Comparison of ENCODE assay signal across 21 cellular contexts in genomic region chr14:65312859-65313258, GRCh38.
A peak's percentile ranks its signal among the peaks of the same experiment; 100 is the strongest.
DNase-seq lines count a peak whose midpoint lies in the region; ATAC-seq and TF ChIP-seq lines count a peak whose summit lies in the region.
"Had no signal": no experiment of that assay in that cellular context is flagged by ENCODE, and none has a peak within 500 bp of the region (broad histone marks: within the 10 kb centered on the region; RNA-seq: fewer than 3 reads in every experiment).

No MANE protein-coding gene starts in this region.

- no peaks in the 10 kb centered on the region for H3K79me1 ChIP-seq in mesendoderm (ENCODE audit: low read length)

- H4K5ac ChIP-seq in mesendoderm (ENCODE audit: low read length): no peak overlapping the region

- no peak overlapping the region for H3K56ac ChIP-seq in mesendoderm (ENCODE audit: low read length)

- H3F3A ChIP-seq in GM23338 (replicated peaks; ENCODE audit: low read depth): no peaks in the 10 kb centered on the region

- no peak overlapping the region for H3K18ac ChIP-seq in mesendoderm (ENCODE audit: low read length)

- no peaks in the 10 kb centered on the region; the same call in 1 of the 3 replicates for H3K9me3 Mint-ChIP-seq in GM23338
- peaks cover 19% of the 10 kb centered on the region for H3K9me3 Mint-ChIP-seq in WTC11
- H3K9me3 Mint-ChIP-seq: CD4-positive, alpha-beta T cell; HFFc6 had no signal

- H3K9me2 ChIP-seq in GM23338 (ENCODE audit: insufficient read depth): peaks cover 5% of the 10 kb centered on the region; the same call in 1 of the 2 replicates

- no peak overlapping the region for H3K4me2 ChIP-seq in GM23338
- no peak overlapping the region for H3K4me2 ChIP-seq in mesendoderm (ENCODE audit: low read length)

- H3K4me1 Mint-ChIP-seq in GM23338 (no peaks in the 10 kb centered on the region), WTC11 (peaks cover 7% of the 10 kb centered on the region)

- H3K27me3 ChIP-seq in GM23338 (ENCODE audit: insufficient read depth): no peaks in the 10 kb centered on the region
- H3K27me3 ChIP-seq in mesendoderm (ENCODE audit: insufficient read depth, low read length, poor library complexity): no peaks in the 10 kb centered on the region
- H3K27me3 ChIP-seq: BE2C, SJSA1 had no signal

- H3K36me3 Mint-ChIP-seq in GM23338 (ENCODE audit: low read depth) (no peaks in the 10 kb centered on the region), WTC11 (no peaks in the 10 kb centered on the region)

- H3K79me2 ChIP-seq in GM23338 (replicated peaks; ENCODE audit: insufficient read depth) (no peaks in the 10 kb centered on the region), mesendoderm (ENCODE audit: control insufficient read depth, insufficient read depth, low read length) (no peaks in the 10 kb centered on the region)

- POLR2A ChIA-PET in WTC11 (lab: Charles Lee): no interaction called here

- no peak overlapping the region for H3K23ac ChIP-seq in mesendoderm (ENCODE audit: low read length)

- H3K9ac ChIP-seq in mesendoderm (ENCODE audit: low read length): no peak overlapping the region
- H3K9ac ChIP-seq: GM23248 had no signal

- H2AFZ ChIP-seq in GM23338: peak overlapping the region; percentile 83
- H2AFZ ChIP-seq: GM23248 had no signal

- H2BK15ac ChIP-seq in mesendoderm (replicated peaks; ENCODE audit: low read depth): no peak overlapping the region

- H4K8ac ChIP-seq in mesendoderm (ENCODE audit: low read depth, low read length): peak overlapping the region; percentile 28

- no peak overlapping the region for H3K27ac ChIP-seq in GM23338 (ENCODE audit: low read depth)
- no peak overlapping the region for H3K27ac ChIP-seq in mesendoderm (ENCODE audit: low read depth, low read length)
- H3K27ac ChIP-seq: GM23248, SJSA1 had no signal

- no peaks in the 10 kb centered on the region for H4K20me1 ChIP-seq in GM23338 (replicated peaks; ENCODE audit: insufficient read depth)

- no peak overlapping the region for H2BK5ac ChIP-seq in mesendoderm (ENCODE audit: low read length)

- H3K4me3 ChIP-seq in GM23338 (no peak overlapping the region), mesendoderm (ENCODE audit: low read length) (no peak overlapping the region)
- H3K4me3 ChIP-seq: GM23248, SJSA1 had no signal

- CTCF ChIA-PET in WTC11 (lab: Charles Lee): no interaction called here

- H2BK120ac ChIP-seq in mesendoderm (ENCODE audit: low read depth, low read length): no peak overlapping the region

- no peaks in the 10 kb centered on the region for H3K4me1 ChIP-seq in GM23338 (ENCODE audit: insufficient read depth)
- no peaks in the 10 kb centered on the region for H3K4me1 ChIP-seq in mesendoderm (ENCODE audit: control insufficient read depth, low read depth, low read length)
- H3K4me1 ChIP-seq: BE2C had no signal

- H3K27ac Mint-ChIP-seq in GM23338: no peak overlapping the region
- H3K27ac Mint-ChIP-seq in WTC11: no peak overlapping the region
- H3K27ac Mint-ChIP-seq: CD4-positive, alpha-beta T cell; HFFc6 had no signal

- TF ChIP-seq CTCF in GM23338 (conservative IDR thresholded peaks at IDR 0.05; ENCODE audit: low read depth in 2 of 2): no peak
- TF ChIP-seq CTCF in WTC11 (IDR thresholded peaks at IDR 0.05): no peak

- no peak overlapping the region for H3K4ac ChIP-seq in mesendoderm (ENCODE audit: low read depth, low read length)

- H3K27me3 Mint-ChIP-seq in GM23338 (ENCODE audit: insufficient read depth, low read depth, poor library complexity) (peaks cover 2% of the 10 kb centered on the region), WTC11 (ENCODE audit: low read depth) (no peaks in the 10 kb centered on the region; the same call in none of the 2 replicates)
- H3K27me3 Mint-ChIP-seq: CD4-positive, alpha-beta T cell had no signal

- DNase-seq in ELF-1 (ENCODE audit: low read depth, low spot score) (peak; percentile 37), GM23338 (ENCODE audit: low spot score) (peak; percentile 50), WTC11 (ENCODE audit: low spot score) (peak; percentile 28), mesendoderm (peak; percentile 39), DMS 273 (lab: John Stamatoyannopoulos, UW; ENCODE audit: unreplicated experiment) (no peak), glomerular visceral epithelial cell (ENCODE audit: extremely low spot score) (no peak)
- DNase-seq: BE2C; CD4-positive, alpha-beta T cell; DMS79 treated with DMSO at 0.1 percent for 48 hours; GDM1; GM23248; HFFc6; Kasumi-1; MM.1S; NCI-H1092 treated with DMSO at 0.1 percent for 48 hours; NCI-H2081 treated with DMSO at 0.1 percent for 48 hours; NCI-H226; NCI-H526; T-helper 2 cell had no signal

- ATAC-seq in GM23338: peak; percentile 44
- ATAC-seq in WTC11: peak; percentile 78
- ATAC-seq in GM18511 (IDR thresholded peaks at IDR 0.05; ENCODE audit: unreplicated experiment): no peak

- H3K4me3 Mint-ChIP-seq in GM23338 (no peak overlapping the region), WTC11 (no peak overlapping the region)
- H3K4me3 Mint-ChIP-seq: CD4-positive, alpha-beta T cell; HFFc6 had no signal

- H3K36me3 ChIP-seq in GM23338 (ENCODE audit: insufficient read depth): no peaks in the 10 kb centered on the region
- no peaks in the 10 kb centered on the region for H3K36me3 ChIP-seq in mesendoderm (ENCODE audit: control insufficient read depth, insufficient read depth, low read length)
- H3K36me3 ChIP-seq: BE2C, SJSA1 had no signal

- H2AK5ac ChIP-seq in mesendoderm (ENCODE audit: low read length): no peak overlapping the region

- no CpG with 5 or more reads among the region's 6 CpGs for WGBS in mesendoderm (ENCODE audit: extremely low coverage, insufficient coverage, low lambda C conversion rate)

TF ChIP-seq in GM23338, 12 proteins besides CTCF, POLR2A, EP300 and RAD21 (continues in another document):
- no peak for TF ChIP-seq EZH2phosphoT487 (IDR thresholded peaks at IDR 0.05; ENCODE audit: unreplicated experiment)
- TF ChIP-seq REST (IDR thresholded peaks at IDR 0.05; ENCODE audit: unreplicated experiment): no peak

TF ChIP-seq in WTC11, 78 proteins besides CTCF, POLR2A, EP300 and RAD21:
- TF ChIP-seq ZNF416 (CRISPR knock-in tag; IDR thresholded peaks at IDR 0.05): no peak
- TF ChIP-seq ZNF138 (CRISPR knock-in tag; conservative IDR thresholded peaks at IDR 0.05): no peak
- no peak for TF ChIP-seq MXD4 (CRISPR knock-in tag; IDR thresholded peaks at IDR 0.05; ENCODE audit: borderline replicate concordance)
- no peak for TF ChIP-seq ZMAT4 (CRISPR knock-in tag; IDR thresholded peaks at IDR 0.05)
- TF ChIP-seq PRRX2 (CRISPR knock-in tag; IDR thresholded peaks at IDR 0.05): no peak
- TF ChIP-seq SOX15 (CRISPR knock-in tag; IDR thresholded peaks at IDR 0.05): no peak
- TF ChIP-seq KAT7 (CRISPR knock-in tag; IDR thresholded peaks at IDR 0.05; ENCODE audit: borderline replicate concordance): no peak
- no peak for TF ChIP-seq PREB (CRISPR knock-in tag; IDR thresholded peaks at IDR 0.05; ENCODE audit: borderline replicate concordance)
- no peak for TF ChIP-seq GABPB1 (CRISPR knock-in tag; IDR thresholded peaks at IDR 0.05)
- no peak for TF ChIP-seq USF2 (CRISPR knock-in tag; IDR thresholded peaks at IDR 0.05)
- TF ChIP-seq FOXJ3 (CRISPR knock-in tag; IDR thresholded peaks at IDR 0.05; ENCODE audit: borderline replicate concordance): no peak
- TF ChIP-seq ZNF219 (CRISPR knock-in tag; IDR thresholded peaks at IDR 0.05; ENCODE audit: borderline replicate concordance): no peak
- no peak for TF ChIP-seq ZBTB21 (CRISPR knock-in tag; IDR thresholded peaks at IDR 0.05; ENCODE audit: borderline replicate concordance)
- TF ChIP-seq GRHL2 (CRISPR knock-in tag; IDR thresholded peaks at IDR 0.05; ENCODE audit: insufficient replicate concordance, severe bottlenecking): no peak
- TF ChIP-seq CREB1 (CRISPR knock-in tag; IDR thresholded peaks at IDR 0.05): no peak
TF ChIP-seq in WTC11: peak in this region for 0.

Comparison
In these comparisons a context has a peak if more than half of its experiments do, and no peak if none do; other contexts are left out.
1. DNase-seq: peak in ELF-1 (single experiment), GM23338 (single experiment), WTC11 (single experiment) and mesendoderm (single experiment); none in DMS 273 (single experiment) and glomerular visceral epithelial cell (single experiment).